Comparison of ENCODE assay signal across 16 cellular contexts in genomic region chr19:52592301-52592700, GRCh38.
"Had no signal": no experiment of that assay in that cellular context is flagged by ENCODE, and none has a peak within 500 bp of the region (broad histone marks: within the 10 kb centered on the region; RNA-seq: fewer than 3 reads in every experiment).

No MANE protein-coding gene starts in this region.

- FAIRE-seq: astrocyte had no signal

- H3K27ac ChIP-seq: esophagus squamous epithelium, left ventricle myocardium inferior, prostate gland, right lobe of liver had no signal

- H3K27me3 ChIP-seq: esophagus squamous epithelium, right lobe of liver had no signal

- H3K36me3 ChIP-seq: prostate gland had no signal

- H3K4me1 ChIP-seq: esophagus squamous epithelium, left ventricle myocardium inferior, prostate gland, right lobe of liver had no signal

- H3K4me3 ChIP-seq: esophagus squamous epithelium, left ventricle myocardium inferior, prostate gland, right lobe of liver had no signal

- H3K9me3 ChIP-seq: left ventricle myocardium inferior, prostate gland had no signal

- ATAC-seq: natural killer cell treated with Interleukin-12 subunit alpha and Interleukin-12 subunit beta and Interleukin-15 and Interleukin-18, amount 100 ng/mL, for 72 hours; right lobe of liver had no signal

- DNase-seq: activated CD4-positive, alpha-beta T cell treated with anti-CD3 and anti-CD28 coated beads, Interleukin-2, amount 10 ng/mL, durations not matched to agents 24 days and 14 days; activated gamma-delta T cell treated with Interleukin-2 at 50 U/mL for 16 hours; activated T-cell treated with anti-CD3 and anti-CD28 coated beads, Interleukin-2, amount 50 U/mL, for 4 hours; esophagus squamous epithelium; foreskin melanocyte; head of caudate nucleus; islet precursor cell; left ventricle myocardium inferior; nucleus accumbens; right lobe of liver; stimulated activated CD4-positive, alpha-beta T cell treated with anti-CD3 and anti-CD28 coated beads, Interleukin-2, amount 100 ng/mL, for 24 hours; stimulated activated naive CD4-positive, alpha-beta T cell treated with Interleukin-2 at 50 U/mL for 16 hours; SW 1271 had no signal
